Comparison of ENCODE assay signal across 17 cellular contexts in the genomic region with DNA sequence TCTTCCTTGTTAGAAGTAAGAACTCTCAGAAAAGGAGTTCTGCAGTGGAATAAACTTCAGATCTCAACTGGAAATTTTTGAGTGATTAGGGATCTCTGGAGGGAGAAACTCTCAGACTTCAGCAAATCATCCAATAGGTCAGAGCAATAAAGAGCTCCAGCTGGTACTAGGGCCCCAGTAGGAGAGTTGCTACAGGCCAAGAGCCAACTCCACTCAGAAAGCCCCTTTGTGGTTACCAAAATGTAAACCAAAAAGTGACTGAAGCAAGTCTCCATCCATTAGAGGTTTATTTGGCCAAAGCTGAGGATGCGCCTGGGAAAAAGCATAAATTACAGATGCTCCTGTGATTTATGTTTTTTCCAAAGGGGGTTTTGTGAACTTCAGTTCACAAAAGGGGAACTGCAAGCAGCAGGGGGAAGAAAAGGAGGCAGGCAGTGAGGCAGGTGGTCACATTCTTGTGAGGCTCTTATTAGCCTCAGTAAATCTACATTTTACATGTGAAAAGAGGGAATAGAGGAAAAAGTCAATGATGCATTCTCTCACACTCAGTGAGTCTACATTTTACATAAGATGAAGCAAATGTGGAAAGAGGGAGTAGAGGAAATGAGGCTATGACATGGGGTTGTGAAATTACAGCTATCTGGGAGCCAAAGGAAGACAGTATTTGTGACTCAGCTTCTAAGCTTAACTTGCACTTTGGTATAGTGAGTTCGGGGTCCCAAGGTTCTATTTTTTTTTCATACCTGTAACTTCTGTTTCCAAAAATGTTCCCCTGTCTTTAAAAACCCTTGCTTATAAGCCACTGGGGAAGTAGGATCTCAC.
DNase-seq lines count a peak whose midpoint lies in the region; ATAC-seq, FAIRE-seq and TF ChIP-seq lines count a peak whose summit lies in the region.
"Had no signal": no experiment of that assay in that cellular context is flagged by ENCODE, and none has a peak within 500 bp of the region (broad histone marks: within the 10 kb centered on the region; RNA-seq: fewer than 3 reads in every experiment).

No MANE protein-coding gene starts in this region.

- H3K4me1 Mint-ChIP-seq in naive B cell, result peaks cover 39 to 64% (median 55%) of the 10 kb centered on the region in 3 donors
- peaks cover 2% of the 10 kb centered on the region for H3K4me1 Mint-ChIP-seq in activated T-cell treated with anti-CD3 and anti-CD28 coated beads, Interleukin-2, amount 50 U/mL, for 24 hours (ENCODE audit: low read depth)
- H3K4me1 Mint-ChIP-seq: CD4-positive, CD25-positive, alpha-beta regulatory T cell had no signal

- no peaks in the 10 kb centered on the region for H3K27me3 ChIP-seq in pancreas
- H3K27me3 ChIP-seq: gastroesophageal sphincter had no signal

- H3K4me3 Mint-ChIP-seq in naive B cell, result peak overlapping the region; percentile 54 to 87 (median 80)
- no peak overlapping the region for H3K4me3 Mint-ChIP-seq in activated T-cell treated with anti-CD3 and anti-CD28 coated beads, Interleukin-2, amount 50 U/mL, for 24 hours
- H3K4me3 Mint-ChIP-seq: CD4-positive, CD25-positive, alpha-beta regulatory T cell; stimulated activated memory B cell treated with anti-CD40 and anti-IgM and Interleukin-4, amounts not matched to agents 10 μg/mL and 1 μg/mL and 100 μg/mL, for 72 hours had no signal

- no peaks in the 10 kb centered on the region for H3K4me1 ChIP-seq in pancreas
- H3K4me1 ChIP-seq: gastroesophageal sphincter had no signal

- no peak for FAIRE-seq in pancreas (lab: Jason Lieb, UNC)
- FAIRE-seq: colon had no signal

- H3K36me3 ChIP-seq in pancreas, result no peaks in the 10 kb centered on the region
- H3K36me3 ChIP-seq: gastroesophageal sphincter had no signal

- peak overlapping the region; percentile 60 to 96 (median 75) for H3K27ac Mint-ChIP-seq in naive B cell
- H3K27ac Mint-ChIP-seq in activated T-cell treated with anti-CD3 and anti-CD28 coated beads, Interleukin-2, amount 50 U/mL, for 24 hours, result no peak overlapping the region
- H3K27ac Mint-ChIP-seq: CD4-positive, CD25-positive, alpha-beta regulatory T cell; stimulated activated memory B cell treated with anti-CD40 and anti-IgM and Interleukin-4, amounts not matched to agents 10 μg/mL and 1 μg/mL and 100 μg/mL, for 72 hours had no signal

- TF ChIP-seq CTCF in GM12865 (IDR thresholded peaks at IDR 0.05; ENCODE audit: insufficient read depth, low read depth, low read length, missing control alignments), result no peak
- TF ChIP-seq CTCF in pancreas (IDR thresholded peaks at IDR 0.05), result no peak

- H3K4me3 ChIP-seq in GM12865 (ENCODE audit: low read depth, low read length) (no peak overlapping the region), pancreas (no peak overlapping the region)
- H3K4me3 ChIP-seq: gastroesophageal sphincter had no signal

- no peaks in the 10 kb centered on the region for H3K36me3 Mint-ChIP-seq in naive B cell
- no peaks in the 10 kb centered on the region for H3K36me3 Mint-ChIP-seq in activated T-cell treated with anti-CD3 and anti-CD28 coated beads, Interleukin-2, amount 50 U/mL, for 24 hours (ENCODE audit: low read depth)
- H3K36me3 Mint-ChIP-seq: CD4-positive, CD25-positive, alpha-beta regulatory T cell; stimulated activated memory B cell treated with anti-CD40 and anti-IgM and Interleukin-4, amounts not matched to agents 10 μg/mL and 1 μg/mL and 100 μg/mL, for 72 hours had no signal

- no peak overlapping the region for H3K27ac ChIP-seq in pancreas
- H3K27ac ChIP-seq: gastroesophageal sphincter had no signal

- 79 to 92% methylated on average over 2 of the region's 2 CpGs for WGBS in pancreas, 2 donors

- ATAC-seq in naive B cell (ENCODE audit: low read depth in 2 of 2), result peak; percentile 67 to 80
- ATAC-seq in GM19463 (IDR thresholded peaks at IDR 0.05; ENCODE audit: unreplicated experiment), result no peak
- no peak for ATAC-seq in pancreas
- ATAC-seq: gastroesophageal sphincter; stimulated activated memory B cell treated with anti-CD40 and anti-IgM and Interleukin-4, amounts not matched to agents 10 μg/mL and 1 μg/mL and 100 μg/mL, for 72 hours had no signal

- intact Hi-C loops in pancreas (cut with DNase I), result no loop called here

- H3K9me3 ChIP-seq in pancreas, result no peaks in the 10 kb centered on the region
- H3K9me3 ChIP-seq: gastroesophageal sphincter had no signal

- H3K27me3 Mint-ChIP-seq in naive B cell, result no peaks in the 10 kb centered on the region
- H3K27me3 Mint-ChIP-seq in activated T-cell treated with anti-CD3 and anti-CD28 coated beads, Interleukin-2, amount 50 U/mL, for 24 hours, result no peaks in the 10 kb centered on the region

- DNase-seq in GM12865 (ENCODE audit: low read depth) (peak; percentile 21), NAMALWA (ENCODE audit: low spot score) (peak; percentile 22), brain pericyte (ENCODE audit: low read depth, low spot score) (peak; percentile 17), naive B cell (peak; percentile 11), Ammon's horn (ENCODE audit: low spot score) (no peak), pancreas (no peak)
- DNase-seq in activated T-cell treated with anti-CD3 and anti-CD28 coated beads, Interleukin-2, amount 50 U/mL, for 24 hours, result no peak
- DNase-seq: activated CD4-positive, alpha-beta T cell treated with anti-CD3 and anti-CD28 coated beads for 1 hour; activated gamma-delta T cell treated with Interleukin-2 at 50 U/mL for 16 hours; CD4-positive, CD25-positive, alpha-beta regulatory T cell; NCI-H446; nucleus accumbens; SHP77 treated with DMSO at 0.1 percent for 48 hours had no signal

- H3K9me3 Mint-ChIP-seq in naive B cell, result peaks cover 0 to 3% (median 0%) of the 10 kb centered on the region in 7 donors
- no peaks in the 10 kb centered on the region for H3K9me3 Mint-ChIP-seq in activated T-cell treated with anti-CD3 and anti-CD28 coated beads, Interleukin-2, amount 50 U/mL, for 24 hours
- H3K9me3 Mint-ChIP-seq: stimulated activated memory B cell treated with anti-CD40 and anti-IgM and Interleukin-4, amounts not matched to agents 10 μg/mL and 1 μg/mL and 100 μg/mL, for 72 hours had no signal

Comparison
In these comparisons a context has a peak if more than half of its experiments do, and no peak if none do; other contexts are left out.
1. DNase-seq: peak in GM12865 (single experiment), NAMALWA (single experiment), brain pericyte (single experiment) and naive B cell (single experiment); none in Ammon's horn (single experiment), activated T-cell treated with anti-CD3 and anti-CD28 coated beads, Interleukin-2, amount 50 U/mL, for 24 hours (single experiment) and pancreas (0 of 6).
2. ATAC-seq: peak in naive B cell (2 of 2); none in GM19463 (single experiment) and pancreas (0 of 4).